1 cellular context compared by ENCODE assay signal in genomic region chr11:65134240-65134951, GRCh38.
TF ChIP-seq lines count a peak whose summit lies in the region.

SYVN1 (minus strand) TSS chr11:65134519; CDS start chr11:65133601, 918 bp downstream.

TF ChIP-seq in HepG2, 621 proteins besides CTCF, POLR2A, EP300 and RAD21 (continued from another document and continues in another):
- TF ChIP-seq ZMYM3 (CRISPR knock-in tag; IDR thresholded peaks at IDR 0.05) (0 out of 2 replicates have a peak, but pooled peaks have one; percentile 16), EEA1 (CRISPR knock-in tag; IDR thresholded peaks at IDR 0.05; ENCODE audit: borderline replicate concordance) (no peak), MXD1 (CRISPR knock-in tag; IDR thresholded peaks at IDR 0.05) (peak; percentile 91), ZNF274 (CRISPR knock-in tag; IDR thresholded peaks at IDR 0.05) (peak; percentile 91), CENPT (CRISPR knock-in tag; IDR thresholded peaks at IDR 0.05; ENCODE audit: low read depth) (no peak), ZBTB26 (CRISPR knock-in tag; IDR thresholded peaks at IDR 0.05; ENCODE audit: borderline replicate concordance) (0 out of 2 replicates have a peak, but pooled peaks have one; percentile 60), ZNF550 (CRISPR knock-in tag; IDR thresholded peaks at IDR 0.05; ENCODE audit: borderline replicate concordance) (0 out of 2 replicates have a peak, but pooled peaks have one; percentile 36), ZNF432 (CRISPR knock-in tag; IDR thresholded peaks at IDR 0.05; ENCODE audit: borderline replicate concordance) (no peak), ZBTB38 (CRISPR knock-in tag; IDR thresholded peaks at IDR 0.05) (peak; percentile 91), ATF7-NPFF (CRISPR knock-in tag; IDR thresholded peaks at IDR 0.05; ENCODE audit: low read depth) (peak; percentile 43; the same call in 1 of the 2 replicates), U2AF2 (IDR thresholded peaks at IDR 0.05; ENCODE audit: low read depth, low read length) (no peak), ZNF589 (CRISPR knock-in tag; conservative IDR thresholded peaks at IDR 0.05) (peak; percentile 68; the same call in 1 of the 2 replicates), ZNF263 (CRISPR knock-in tag; IDR thresholded peaks at IDR 0.05) (no peak), MATR3 (CRISPR knock-in tag; IDR thresholded peaks at IDR 0.05) (no peak), ZNF614 (CRISPR knock-in tag; IDR thresholded peaks at IDR 0.05; ENCODE audit: borderline replicate concordance) (no peak), HES4 (CRISPR knock-in tag; IDR thresholded peaks at IDR 0.05; ENCODE audit: borderline replicate concordance) (peak; percentile 12; the same call in 1 of the 2 replicates), TRIM24 (CRISPR knock-in tag; IDR thresholded peaks at IDR 0.05) (no peak), ZNF574 (CRISPR knock-in tag; IDR thresholded peaks at IDR 0.05) (peak; percentile 82), ZNF670 (CRISPR knock-in tag; IDR thresholded peaks at IDR 0.05; ENCODE audit: borderline replicate concordance) (no peak; the same call in 1 of the 2 replicates), ZBTB25 (CRISPR knock-in tag; IDR thresholded peaks at IDR 0.05) (peak; percentile 93), NR0B2 (CRISPR knock-in tag; IDR thresholded peaks at IDR 0.05) (peak; percentile 75; the same call in 1 of the 2 replicates), PPARG (CRISPR knock-in tag; conservative IDR thresholded peaks at IDR 0.05) (no peak), NFIB (CRISPR knock-in tag; IDR thresholded peaks at IDR 0.05; ENCODE audit: borderline replicate concordance) (no peak), SIX4 (CRISPR knock-in tag; IDR thresholded peaks at IDR 0.05) (no peak), ZNF251 (CRISPR knock-in tag; IDR thresholded peaks at IDR 0.05) (no peak), HNRNPUL1 (IDR thresholded peaks at IDR 0.05; ENCODE audit: low read depth, low read length) (no peak), GTF2F1 (IDR thresholded peaks at IDR 0.05; ENCODE audit: low read length) (no peak), ZNF414 (CRISPR knock-in tag; IDR thresholded peaks at IDR 0.05) (peak; percentile 71; the same call in 1 of the 2 replicates), ZNF788 (CRISPR knock-in tag; IDR thresholded peaks at IDR 0.05; ENCODE audit: borderline replicate concordance) (peak; percentile 76; the same call in 1 of the 2 replicates), CREM (IDR thresholded peaks at IDR 0.05) (peak; percentile 80), CREM (CRISPR knock-in tag; IDR thresholded peaks at IDR 0.05) (no peak), ETV5 (CRISPR knock-in tag; IDR thresholded peaks at IDR 0.05; ENCODE audit: borderline replicate concordance) (peak; percentile 86), PCBP1 (IDR thresholded peaks at IDR 0.05; ENCODE audit: borderline replicate concordance, low read depth, low read length) (0 out of 2 replicates have a peak, but pooled peaks have one; percentile 24), NONO (IDR thresholded peaks at IDR 0.05) (no peak), NONO (CRISPR knock-in tag; conservative IDR thresholded peaks at IDR 0.05) (peak; percentile 84), SP4 (CRISPR knock-in tag; IDR thresholded peaks at IDR 0.05) (peak; percentile 66; the same call in 1 of the 2 replicates), ZNF850 (CRISPR knock-in tag; conservative IDR thresholded peaks at IDR 0.05) (peak; percentile 50; the same call in 1 of the 2 replicates), ZNF839 (CRISPR knock-in tag; IDR thresholded peaks at IDR 0.05; ENCODE audit: borderline replicate concordance) (no peak), DZIP1 (CRISPR knock-in tag; IDR thresholded peaks at IDR 0.05) (no peak), ZNF543 (CRISPR knock-in tag; IDR thresholded peaks at IDR 0.05) (peak; percentile 31; the same call in 1 of the 2 replicates), ZNF256 (CRISPR knock-in tag; conservative IDR thresholded peaks at IDR 0.05) (no peak; the same call in 1 of the 2 replicates), SNAI1 (CRISPR knock-in tag; IDR thresholded peaks at IDR 0.05; ENCODE audit: borderline replicate concordance) (no peak; the same call in 1 of the 2 replicates), IKZF5 (CRISPR knock-in tag; IDR thresholded peaks at IDR 0.05) (peak; percentile 52)
- TF ChIP-seq, protein P1, sequence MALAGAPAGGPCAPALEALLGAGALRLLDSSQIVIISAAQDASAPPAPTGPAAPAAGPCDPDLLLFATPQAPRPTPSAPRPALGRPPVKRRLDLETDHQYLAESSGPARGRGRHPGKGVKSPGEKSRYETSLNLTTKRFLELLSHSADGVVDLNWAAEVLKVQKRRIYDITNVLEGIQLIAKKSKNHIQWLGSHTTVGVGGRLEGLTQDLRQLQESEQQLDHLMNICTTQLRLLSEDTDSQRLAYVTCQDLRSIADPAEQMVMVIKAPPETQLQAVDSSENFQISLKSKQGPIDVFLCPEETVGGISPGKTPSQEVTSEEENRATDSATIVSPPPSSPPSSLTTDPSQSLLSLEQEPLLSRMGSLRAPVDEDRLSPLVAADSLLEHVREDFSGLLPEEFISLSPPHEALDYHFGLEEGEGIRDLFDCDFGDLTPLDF (CRISPR knock-in tag; IDR thresholded peaks at IDR 0.05) = peak; percentile 59
- TF ChIP-seq, protein P2, sequence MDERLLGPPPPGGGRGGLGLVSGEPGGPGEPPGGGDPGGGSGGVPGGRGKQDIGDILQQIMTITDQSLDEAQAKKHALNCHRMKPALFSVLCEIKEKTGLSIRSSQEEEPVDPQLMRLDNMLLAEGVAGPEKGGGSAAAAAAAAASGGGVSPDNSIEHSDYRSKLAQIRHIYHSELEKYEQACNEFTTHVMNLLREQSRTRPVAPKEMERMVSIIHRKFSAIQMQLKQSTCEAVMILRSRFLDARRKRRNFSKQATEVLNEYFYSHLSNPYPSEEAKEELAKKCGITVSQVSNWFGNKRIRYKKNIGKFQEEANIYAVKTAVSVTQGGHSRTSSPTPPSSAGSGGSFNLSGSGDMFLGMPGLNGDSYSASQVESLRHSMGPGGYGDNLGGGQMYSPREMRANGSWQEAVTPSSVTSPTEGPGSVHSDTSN (CRISPR knock-in tag; IDR thresholded peaks at IDR 0.05) = peak; percentile 18; the same call in 1 of the 2 replicates
- TF ChIP-seq, protein P3, sequence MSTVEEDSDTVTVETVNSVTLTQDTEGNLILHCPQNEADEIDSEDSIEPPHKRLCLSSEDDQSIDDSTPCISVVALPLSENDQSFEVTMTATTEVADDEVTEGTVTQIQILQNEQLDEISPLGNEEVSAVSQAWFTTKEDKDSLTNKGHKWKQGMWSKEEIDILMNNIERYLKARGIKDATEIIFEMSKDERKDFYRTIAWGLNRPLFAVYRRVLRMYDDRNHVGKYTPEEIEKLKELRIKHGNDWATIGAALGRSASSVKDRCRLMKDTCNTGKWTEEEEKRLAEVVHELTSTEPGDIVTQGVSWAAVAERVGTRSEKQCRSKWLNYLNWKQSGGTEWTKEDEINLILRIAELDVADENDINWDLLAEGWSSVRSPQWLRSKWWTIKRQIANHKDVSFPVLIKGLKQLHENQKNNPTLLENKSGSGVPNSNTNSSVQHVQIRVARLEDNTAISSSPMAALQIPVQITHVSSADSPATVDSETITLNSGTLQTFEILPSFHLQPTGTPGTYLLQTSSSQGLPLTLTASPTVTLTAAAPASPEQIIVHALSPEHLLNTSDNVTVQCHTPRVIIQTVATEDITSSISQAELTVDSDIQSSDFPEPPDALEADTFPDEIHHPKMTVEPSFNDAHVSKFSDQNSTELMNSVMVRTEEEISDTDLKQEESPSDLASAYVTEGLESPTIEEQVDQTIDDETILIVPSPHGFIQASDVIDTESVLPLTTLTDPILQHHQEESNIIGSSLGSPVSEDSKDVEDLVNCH (CRISPR knock-in tag; IDR thresholded peaks at IDR 0.05) = no peak
- TF ChIP-seq, protein P4, sequence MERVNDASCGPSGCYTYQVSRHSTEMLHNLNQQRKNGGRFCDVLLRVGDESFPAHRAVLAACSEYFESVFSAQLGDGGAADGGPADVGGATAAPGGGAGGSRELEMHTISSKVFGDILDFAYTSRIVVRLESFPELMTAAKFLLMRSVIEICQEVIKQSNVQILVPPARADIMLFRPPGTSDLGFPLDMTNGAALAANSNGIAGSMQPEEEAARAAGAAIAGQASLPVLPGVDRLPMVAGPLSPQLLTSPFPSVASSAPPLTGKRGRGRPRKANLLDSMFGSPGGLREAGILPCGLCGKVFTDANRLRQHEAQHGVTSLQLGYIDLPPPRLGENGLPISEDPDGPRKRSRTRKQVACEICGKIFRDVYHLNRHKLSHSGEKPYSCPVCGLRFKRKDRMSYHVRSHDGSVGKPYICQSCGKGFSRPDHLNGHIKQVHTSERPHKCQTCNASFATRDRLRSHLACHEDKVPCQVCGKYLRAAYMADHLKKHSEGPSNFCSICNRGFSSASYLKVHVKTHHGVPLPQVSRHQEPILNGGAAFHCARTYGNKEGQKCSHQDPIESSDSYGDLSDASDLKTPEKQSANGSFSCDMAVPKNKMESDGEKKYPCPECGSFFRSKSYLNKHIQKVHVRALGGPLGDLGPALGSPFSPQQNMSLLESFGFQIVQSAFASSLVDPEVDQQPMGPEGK (CRISPR knock-in tag; IDR thresholded peaks at IDR 0.05) = peak; percentile 88
